In genomic region chr12:65649126-65649525, GRCh38 we compare ENCODE assay signal across 12 cellular contexts.
DNase-seq lines count a peak whose midpoint lies in the region; ATAC-seq and TF ChIP-seq lines count a peak whose summit lies in the region.
"Had no signal": no experiment of that assay in that cellular context is flagged by ENCODE, and none has a peak within 500 bp of the region (broad histone marks: within the 10 kb centered on the region; RNA-seq: fewer than 3 reads in every experiment).

No MANE protein-coding gene starts in this region.

- in situ Hi-C loops in Panc1 (cut with HindIII; ENCODE audit: low pct_unique_long_range_greater_than_20kb, low sequenced_read_pairs), result no loop called here

- WGBS in esophagus squamous epithelium, 2 donors, result 12 to 49% methylated on average over 3 of the region's 3 CpGs

- H3K9me3 ChIP-seq in Panc1 (ENCODE audit: control insufficient read depth, insufficient read depth, low read depth, low read length) (peaks cover 19% of the 10 kb centered on the region; the same call in 1 of the 2 replicates), esophagus squamous epithelium (no peaks in the 10 kb centered on the region)
- H3K9me3 ChIP-seq: adrenal gland, sigmoid colon had no signal

- CTCF ChIA-PET in Panc1 (lab: Charles Lee), result no interaction called here

- H3K4me3 ChIP-seq in Panc1 (ENCODE audit: low read depth in 2 of 2, low read length in 2 of 2), result no peak overlapping the region
- H3K4me3 ChIP-seq in esophagus squamous epithelium, result no peak overlapping the region
- H3K4me3 ChIP-seq: adrenal gland, sigmoid colon had no signal

- TF ChIP-seq CTCF in Panc1 (IDR thresholded peaks at IDR 0.05) (no peak), esophagus squamous epithelium (IDR thresholded peaks at IDR 0.05) (no peak)

- POLR2A ChIA-PET in Panc1 (lab: Charles Lee), result no interaction called here

- H3K36me3 ChIP-seq in Panc1 (ENCODE audit: control insufficient read depth, insufficient read depth, low read length) (no peaks in the 10 kb centered on the region), esophagus squamous epithelium (no peaks in the 10 kb centered on the region)
- H3K36me3 ChIP-seq: adrenal gland, sigmoid colon had no signal

- H3K4me1 ChIP-seq in Panc1 (ENCODE audit: control insufficient read depth, insufficient read depth, low read length) (peaks cover 6% of the 10 kb centered on the region; the same call in 1 of the 2 replicates), esophagus squamous epithelium (peaks cover 4 to 21% (median 10%) of the 10 kb centered on the region in 3 donors)
- H3K4me1 ChIP-seq: adrenal gland, sigmoid colon had no signal

- ATAC-seq in Panc1, result peak; percentile 99
- no peak for ATAC-seq in HG03045 (IDR thresholded peaks at IDR 0.05; ENCODE audit: unreplicated experiment)
- no peak for ATAC-seq in GM19455 (IDR thresholded peaks at IDR 0.05; ENCODE audit: unreplicated experiment)

- peak overlapping the region; percentile 66 for H3K27ac ChIP-seq in Panc1 (ENCODE audit: low read length)
- peak overlapping the region; percentile 60 to 85 (median 75) for H3K27ac ChIP-seq in esophagus squamous epithelium
- H3K27ac ChIP-seq: adrenal gland, sigmoid colon had no signal

- H3K27me3 ChIP-seq in Panc1 (ENCODE audit: control insufficient read depth, insufficient read depth, low read length), result no peaks in the 10 kb centered on the region
- no peaks in the 10 kb centered on the region for H3K27me3 ChIP-seq in esophagus squamous epithelium
- H3K27me3 ChIP-seq: adrenal gland, sigmoid colon had no signal

- intact Hi-C loops in Panc1 (cut with micrococcal nuclease; ENCODE audit: unreplicated experiment) (no loop called here), esophagus squamous epithelium (cut with DNase I) (no loop called here)

- DNase-seq in DMS53 treated with DMSO at 0.1 percent for 48 hours (lab: John Stamatoyannopoulos, UW; ENCODE audit: unreplicated experiment), result peak; percentile 88
- peak; percentile 82 for DNase-seq in Panc1 (ENCODE audit: low read depth, low spot score)
- no peak for DNase-seq in esophagus squamous epithelium (lab: John Stamatoyannopoulos, UW)
- peak; percentile 100 for DNase-seq in renal cortical epithelial cell (ENCODE audit: low read depth)
- DNase-seq in NCI-H2081 (lab: John Stamatoyannopoulos, UW), result no peak
- DNase-seq in hypothalamus (lab: John Stamatoyannopoulos, UW), result no peak
- DNase-seq: activated B cell treated with CpG ODN at 0.5 μM for 24 hours, NCI-H69, sigmoid colon had no signal

- no peak for TF ChIP-seq POLR2A in esophagus squamous epithelium (IDR thresholded peaks at IDR 0.05)

- BruUV-seq in Panc1 (replicated peaks; lab: Mats Ljungman, UMichigan), result no TSS peak

Comparison
In these comparisons a context has a peak if more than half of its experiments do, and no peak if none do; other contexts are left out.
1. DNase-seq: peak in DMS53 treated with DMSO at 0.1 percent for 48 hours (single experiment), Panc1 (single experiment) and renal cortical epithelial cell (single experiment); none in esophagus squamous epithelium (single experiment), NCI-H2081 (0 of 2) and hypothalamus (0 of 51).